Comparison of ENCODE assay signal across 16 cellular contexts in genomic region chr7:76057103-76057812, GRCh38.
"Had no signal": no experiment of that assay in that cellular context is flagged by ENCODE, and none has a peak within 500 bp of the region (broad histone marks: within the 10 kb centered on the region; RNA-seq: fewer than 3 reads in every experiment).

No MANE protein-coding gene starts in this region.

- H3K4me1 ChIP-seq: parathyroid adenoma had no signal

- H3K9me3 Mint-ChIP-seq: neural crest cell had no signal

- H3K27ac ChIP-seq: coronary artery, epithelial cell of prostate, parathyroid adenoma had no signal

- H2AFZ ChIP-seq: parathyroid adenoma had no signal

- H3K4me3 Mint-ChIP-seq: neural crest cell, T-helper 17 cell had no signal

- H3K4me3 ChIP-seq: coronary artery, lung, smooth muscle cell had no signal

- H3K27me3 Mint-ChIP-seq: T-helper 17 cell had no signal

- H3K27ac Mint-ChIP-seq: T-helper 17 cell had no signal

- H3K4me1 Mint-ChIP-seq: neural crest cell had no signal

- ATAC-seq: T-helper 17 cell had no signal

- H3K4me2 ChIP-seq: smooth muscle cell had no signal

- DNase-seq: activated CD4-positive, alpha-beta T cell treated with anti-CD3 and anti-CD28 coated beads, Interleukin-2, amount 50 U/mL, for 1 hour; activated CD4-positive, CD25-positive, alpha-beta regulatory T cell; activated T-cell treated with anti-CD3 and anti-CD28 coated beads, Interleukin-2, amount 50 U/mL, for 1 hour; central memory CD4-positive, alpha-beta T cell; effector memory CD4-positive, alpha-beta T cell; hippocampal formation; kidney glomerular epithelial cell; SHP77; stimulated activated naive CD4-positive, alpha-beta T cell; T-helper 17 cell had no signal
